In the genomic region with DNA sequence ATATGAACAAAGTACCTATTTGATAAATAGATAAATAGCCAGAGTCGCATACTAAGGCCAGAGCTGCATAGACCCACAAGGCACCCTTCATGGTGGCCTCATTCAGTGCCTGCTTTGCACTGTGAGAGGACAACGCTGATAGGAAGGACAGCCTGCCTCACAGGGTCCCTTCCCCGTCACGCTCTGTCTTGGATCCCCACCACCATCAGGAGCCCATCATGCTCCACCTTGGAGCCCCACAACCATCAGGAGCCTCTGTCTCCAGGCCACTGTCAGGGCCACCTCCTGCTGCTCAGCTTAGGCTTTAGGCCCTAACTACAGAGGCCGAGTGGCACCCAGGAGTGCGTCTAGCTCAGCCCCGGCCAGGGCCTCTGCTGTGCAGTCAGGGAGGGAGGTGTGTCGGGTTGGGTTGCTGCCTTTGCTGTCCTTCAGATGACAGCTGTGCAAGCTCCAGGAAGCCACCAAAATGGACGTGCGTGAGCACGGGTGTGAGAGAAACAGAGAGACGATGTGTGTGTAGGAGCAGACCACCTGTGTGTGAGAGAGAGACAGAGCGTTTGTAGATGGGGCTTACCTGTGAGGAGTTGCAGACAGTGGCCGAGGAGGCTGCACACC, we compare ENCODE assay signal across 30 cellular contexts.
"Had no signal": no experiment of that assay in that cellular context is flagged by ENCODE, and none has a peak within 500 bp of the region (broad histone marks: within the 10 kb centered on the region; RNA-seq: fewer than 3 reads in every experiment).

No MANE protein-coding gene starts in this region.

- H3K27me3 ChIP-seq: body of pancreas had no signal

- H3K27ac ChIP-seq: body of pancreas, breast epithelium, KMS-11, PC-9, RWPE1 had no signal

- H3K9ac ChIP-seq: KMS-11 had no signal

- H3K4me3 ChIP-seq: body of pancreas, breast epithelium, PC-9 had no signal

- H3K36me3 Mint-ChIP-seq: activated naive CD4-positive, alpha-beta T cell treated with anti-CD3 and anti-CD28 coated beads, Interleukin-2, amount 50 U/mL, for 24 hours; activated naive CD8-positive, alpha-beta T cell treated with anti-CD3 and anti-CD28 coated beads, Interleukin-2, amount 10 ng/mL, durations not matched to agents 7 days and 5 days had no signal

- H3K4me1 Mint-ChIP-seq: activated CD4-positive, alpha-beta T cell treated with anti-CD3 and anti-CD28 coated beads, Interleukin-2, amount 10 ng/mL, durations not matched to agents 24 days and 14 days; activated naive CD4-positive, alpha-beta T cell treated with anti-CD3 and anti-CD28 coated beads, Interleukin-2, amount 50 U/mL, for 24 hours; activated naive CD8-positive, alpha-beta T cell treated with anti-CD3 and anti-CD28 coated beads, Interleukin-2, amount 10 ng/mL, durations not matched to agents 7 days and 5 days had no signal

- H3K4me1 ChIP-seq: body of pancreas, breast epithelium had no signal

- H3K27ac Mint-ChIP-seq: activated CD4-positive, alpha-beta T cell treated with anti-CD3 and anti-CD28 coated beads, Interleukin-2, amount 10 ng/mL, durations not matched to agents 24 days and 14 days; activated CD8-positive, alpha-beta T cell treated with anti-CD3 and anti-CD28 coated beads, Interleukin-2, amount 10 ng/mL, durations not matched to agents 7 days and 5 days; activated naive CD4-positive, alpha-beta T cell treated with anti-CD3 and anti-CD28 coated beads, Interleukin-2, amount 50 U/mL, for 24 hours; activated naive CD8-positive, alpha-beta T cell treated with anti-CD3 and anti-CD28 coated beads, Interleukin-2, amount 10 ng/mL, durations not matched to agents 7 days and 5 days; activated T-cell treated with anti-CD3 and anti-CD28 coated beads, Interleukin-2, amount 50 U/mL, for 24 hours; activated T-helper 2 cell treated with anti-CD3 and anti-CD28 coated beads, Interferon-gamma antibody, Interleukin-2, Interleukin-4, amounts not matched to agents 10 μg/mL and 5 μg/mL and 100 μg/mL, durations not matched to agents 14 hours and 24 hours and 36 hours had no signal

- H2AFZ ChIP-seq: PC-9 had no signal

- H3K27me3 Mint-ChIP-seq: activated CD4-positive, alpha-beta T cell treated with anti-CD3 and anti-CD28 coated beads, Interleukin-2, amount 10 ng/mL, durations not matched to agents 24 days and 14 days; activated naive CD8-positive, alpha-beta T cell treated with anti-CD3 and anti-CD28 coated beads, Interleukin-2, amount 10 ng/mL, durations not matched to agents 7 days and 5 days; activated T-cell treated with anti-CD3 and anti-CD28 coated beads, Interleukin-2, amount 50 U/mL, for 24 hours had no signal

- H3K4me2 ChIP-seq: KMS-11, PC-9 had no signal

- H3K4me3 Mint-ChIP-seq: activated CD4-positive, alpha-beta T cell treated with anti-CD3 and anti-CD28 coated beads, Interleukin-2, amount 10 ng/mL, durations not matched to agents 24 days and 14 days; activated CD8-positive, alpha-beta T cell treated with anti-CD3 and anti-CD28 coated beads, Interleukin-2, amount 10 ng/mL, durations not matched to agents 7 days and 5 days; activated naive CD4-positive, alpha-beta T cell treated with anti-CD3 and anti-CD28 coated beads, Interleukin-2, amount 50 U/mL, for 24 hours; activated naive CD8-positive, alpha-beta T cell treated with anti-CD3 and anti-CD28 coated beads, Interleukin-2, amount 10 ng/mL, durations not matched to agents 7 days and 5 days; activated T-cell treated with anti-CD3 and anti-CD28 coated beads, Interleukin-2, amount 50 U/mL, for 24 hours had no signal

- H3K36me3 ChIP-seq: breast epithelium had no signal

- DNase-seq: activated CD4-positive, alpha-beta T cell treated with anti-CD3 and anti-CD28 coated beads, Interleukin-2, amount 10 ng/mL, durations not matched to agents 24 days and 14 days; activated CD4-positive, alpha-beta T cell treated with anti-CD3 and anti-CD28 coated beads, Interleukin-2, amount 50 U/mL, for 4 hours; activated CD8-positive, alpha-beta T cell treated with anti-CD3 and anti-CD28 coated beads, Interleukin-2, amount 10 ng/mL, durations not matched to agents 7 days and 5 days; activated gamma-delta T cell; activated naive CD4-positive, alpha-beta T cell treated with Interleukin-2 at 50 U/mL for 16 hours; activated naive CD8-positive, alpha-beta T cell treated with anti-CD3 and anti-CD28 coated beads, Interleukin-2, amount 10 ng/mL, durations not matched to agents 7 days and 5 days; activated T-cell treated with anti-CD3 and anti-CD28 coated beads, Interleukin-2, amount 50 U/mL, for 24 hours; amygdala; body of pancreas; MM.1S; NCI-H1092; NCI-H1436 treated with DMSO at 0.1 percent for 48 hours; NCI-H1694 treated with DMSO at 0.1 percent for 48 hours; NCI-H2029; NCI-H2107; NCI-H2171; NCI-H510A; NCI-H526; NCI-H748 treated with DMSO at 0.1 percent for 48 hours; PC-9; Right ventricle myocardium superior; SW 1271; T-helper 1 cell; T-helper 2 cell; T-helper 9 cell had no signal

- H3K9me3 Mint-ChIP-seq: activated naive CD4-positive, alpha-beta T cell treated with anti-CD3 and anti-CD28 coated beads, Interleukin-2, amount 50 U/mL, for 24 hours; activated T-cell treated with anti-CD3 and anti-CD28 coated beads, Interleukin-2, amount 50 U/mL, for 24 hours; activated T-helper 2 cell treated with anti-CD3 and anti-CD28 coated beads, Interferon-gamma antibody, Interleukin-2, Interleukin-4, amounts not matched to agents 10 μg/mL and 5 μg/mL and 100 μg/mL, durations not matched to agents 14 hours and 24 hours and 36 hours had no signal

- H3K9me3 ChIP-seq: body of pancreas, breast epithelium had no signal

- ATAC-seq: activated CD8-positive, alpha-beta T cell treated with anti-CD3 and anti-CD28 coated beads, Interleukin-2, amount 10 ng/mL, durations not matched to agents 7 days and 5 days; body of pancreas had no signal
